ENCODE assay signal across 3 cellular contexts in genomic region chr7:76462271-76462882, GRCh38. TPM values are rescaled to one million over a fixed set of nuclear protein-coding genes. Genes with fewer than 3 reads are reported as not detected.
"Had no signal": no experiment of that assay in that cellular context is flagged by ENCODE, and none has a peak within 500 bp of the region (broad histone marks: within the 10 kb centered on the region; RNA-seq: fewer than 3 reads in every experiment).

No MANE protein-coding gene starts in this region.

RNA-seq across cellular contexts. Expression of gene ZP3, which starts 37.6 kb away (rescaled TPM):
- total RNA-seq: cardiac septum, hepatocyte had no signal
- polyA plus RNA-seq: hepatocyte had no signal

RNA-seq across cellular contexts. Expression of gene UPK3B, which starts 48.0 kb away (rescaled TPM):
- total RNA-seq: pulmonary artery endothelial cell had no signal
